ENCODE assay signal across 1 cellular context in genomic region chr6:36595168-36595818, GRCh38.
TF ChIP-seq lines count a peak whose summit lies in the region.

No MANE protein-coding gene starts in this region.

TF ChIP-seq in K562, 482 proteins besides CTCF, POLR2A, EP300 and RAD21 (continued from another document):
- TF ChIP-seq CSDE1 (IDR thresholded peaks at IDR 0.05) (peak in 1 of 2 experiments; percentile 16; a peak in 1 of 4 replicates), PBX2 (CRISPR knock-in tag; IDR thresholded peaks at IDR 0.05; ENCODE audit: low read depth) (no peak), PBX2 (tag; conservative IDR thresholded peaks at IDR 0.05; ENCODE audit: low read depth) (no peak), NR2C2 (CRISPR knock-in tag; IDR thresholded peaks at IDR 0.05) (no peak), NR2C2 (tag; IDR thresholded peaks at IDR 0.05) (no peak), POLR2B (IDR thresholded peaks at IDR 0.05; ENCODE audit: low read depth, partially characterized antibody) (peak; percentile 23), POLR2G (IDR thresholded peaks at IDR 0.05; ENCODE audit: low read depth, low read length) (peak; percentile 69), NFATC3 (IDR thresholded peaks at IDR 0.05) (0 out of 2 replicates have a peak, but pooled peaks have one; percentile 51), SMARCA4 (IDR thresholded peaks at IDR 0.05) (peak; percentile 30; the same call in 1 of the 2 replicates), CTBP1 (IDR thresholded peaks at IDR 0.05; ENCODE audit: borderline replicate concordance) (no peak), KDM5B (IDR thresholded peaks at IDR 0.05; ENCODE audit: insufficient replicate concordance, low read depth, low read length) (peak; percentile 66), HMBOX1 (IDR thresholded peaks at IDR 0.05) (peak; percentile 24; the same call in 1 of the 2 replicates), NCOA6 (IDR thresholded peaks at IDR 0.05) (0 out of 2 replicates have a peak, but pooled peaks have one; percentile 19), CREBBP (IDR thresholded peaks at IDR 0.05; ENCODE audit: low read depth, low read length) (no peak), HDGF (IDR thresholded peaks at IDR 0.05) (peak; percentile 49; the same call in 1 of the 2 replicates), ZBTB11 (CRISPR knock-in tag; IDR thresholded peaks at IDR 0.05) (peak in 1 of 3 experiments; percentile 27; a peak in 1 of 6 replicates), ZNF583 (CRISPR knock-in tag; IDR thresholded peaks at IDR 0.05) (0 out of 2 replicates have a peak, but pooled peaks have one; percentile 10), ZBTB17 (CRISPR knock-in tag; IDR thresholded peaks at IDR 0.05) (0 out of 2 replicates have a peak, but pooled peaks have one; percentile 23), UBTF (IDR thresholded peaks at IDR 0.05; ENCODE audit: borderline replicate concordance in 1 of 2, low read depth in 2 of 2, low read length in 2 of 2) (no peak), RFX1 (IDR thresholded peaks at IDR 0.05) (peak; percentile 41), WHSC1 (IDR thresholded peaks at IDR 0.05; ENCODE audit: low read length) (no peak), ETV1 (tag; conservative IDR thresholded peaks at IDR 0.05; ENCODE audit: low read depth) (0 out of 2 replicates have a peak, but pooled peaks have one; percentile 12), TRIM24 (IDR thresholded peaks at IDR 0.05) (0 out of 4 replicates have a peak, but pooled peaks of 1 of the 2 experiments have one; percentile 6), XRCC4 (IDR thresholded peaks at IDR 0.05; ENCODE audit: extremely low read depth, insufficient read depth, insufficient read length) (no peak), HBP1 (CRISPR knock-in tag; IDR thresholded peaks at IDR 0.05) (0 out of 2 replicates have a peak, but pooled peaks have one; percentile 41), ARID3A (IDR thresholded peaks at IDR 0.05; ENCODE audit: borderline replicate concordance, low read depth, low read length) (peak; percentile 34; the same call in 1 of the 2 replicates)
TF ChIP-seq in K562: peak in this region for 47.
